ENCODE assay signal across 8 cellular contexts in genomic region chr5:133968057-133968993, GRCh38. TPM values are rescaled to one million over a fixed set of nuclear protein-coding genes. Genes with fewer than 3 reads are reported as not detected.
A peak's percentile ranks its signal among the peaks of the same experiment; 100 is the strongest.
DNase-seq lines count a peak whose midpoint lies in the region; ATAC-seq, FAIRE-seq and TF ChIP-seq lines count a peak whose summit lies in the region.

Gene C5orf15, minus strand, starts transcription at chr5:133968625. Its CDS starts 41 bp downstream, at chr5:133968584.

- ATAC-seq in GM18520 (IDR thresholded peaks at IDR 0.05; ENCODE audit: unreplicated experiment) (peak; percentile 91), HG03064 (IDR thresholded peaks at IDR 0.05; ENCODE audit: low read depth, unreplicated experiment) (peak; percentile 94), body of pancreas (peak; percentile 98), sciatic nerve (peak; percentile 99)

- WGBS in body of pancreas, 2 donors: 0 to 1% methylated on average over 26 to 54 of the region's 54 CpGs

- DNase-seq in 8988T: peak; percentile 67
- peak; percentile 88 for DNase-seq in NCI-H2107 treated with DMSO at 0.1 percent for 48 hours (lab: John Stamatoyannopoulos, UW; ENCODE audit: unreplicated experiment)
- peak; percentile 95 to 98 (median 96) for DNase-seq in body of pancreas
- DNase-seq in iPS DF 19.7 (ENCODE audit: low read depth, low spot score): peak; percentile 95
- peak; percentile 96 for DNase-seq in sciatic nerve (ENCODE audit: low spot score)

- H3K4me3 ChIP-seq in body of pancreas: peak within 1 kb of the TSS; percentile 51 to 56

- peak within 1 kb of the TSS; percentile 70 to 88 (median 80) for H3K27ac ChIP-seq in body of pancreas

- no peaks in the 10 kb centered on the region for H3K36me3 ChIP-seq in body of pancreas (replicated peaks in 1 of 2; ENCODE audit: insufficient read depth in 1 of 2, low read depth in 2 of 2)

- peak; percentile 50 to 85 (median 82) for TF ChIP-seq POLR2A in body of pancreas (IDR thresholded peaks at IDR 0.05)

- H3K9me3 ChIP-seq in body of pancreas: no peaks in the 10 kb centered on the region

- no peaks in the 10 kb centered on the region for H3K27me3 ChIP-seq in body of pancreas

- intact Hi-C loops in body of pancreas (cut with DNase I): no loop called here
- intact Hi-C loops in sciatic nerve (cut with DNase I): no loop called here

- peak in 5 of 7 experiments; percentile 14 to 59 (median 48) for TF ChIP-seq CTCF in body of pancreas (IDR thresholded peaks at IDR 0.05)

- FAIRE-seq in TTC549 (lab: Jason Lieb, UNC): peak; percentile 89

- H3K4me1 ChIP-seq in body of pancreas: peaks cover 33% of the 10 kb centered on the region

RNA-seq across cellular contexts. Expression of gene C5orf15, which starts in this region (rescaled TPM):
- total RNA-seq in body of pancreas (10 to 100 TPM; 20.4 to 28.0 TPM), sciatic nerve (27.6 TPM)

Comparison
In these comparisons a context has a peak if more than half of its experiments do, and no peak if none do; other contexts are left out.
1. Peak in every context shown above with its lines: DNase-seq, ATAC-seq, H3K4me3 ChIP-seq and H3K27ac ChIP-seq.